Comparison of ENCODE assay signal across 11 cellular contexts in the genomic region with DNA sequence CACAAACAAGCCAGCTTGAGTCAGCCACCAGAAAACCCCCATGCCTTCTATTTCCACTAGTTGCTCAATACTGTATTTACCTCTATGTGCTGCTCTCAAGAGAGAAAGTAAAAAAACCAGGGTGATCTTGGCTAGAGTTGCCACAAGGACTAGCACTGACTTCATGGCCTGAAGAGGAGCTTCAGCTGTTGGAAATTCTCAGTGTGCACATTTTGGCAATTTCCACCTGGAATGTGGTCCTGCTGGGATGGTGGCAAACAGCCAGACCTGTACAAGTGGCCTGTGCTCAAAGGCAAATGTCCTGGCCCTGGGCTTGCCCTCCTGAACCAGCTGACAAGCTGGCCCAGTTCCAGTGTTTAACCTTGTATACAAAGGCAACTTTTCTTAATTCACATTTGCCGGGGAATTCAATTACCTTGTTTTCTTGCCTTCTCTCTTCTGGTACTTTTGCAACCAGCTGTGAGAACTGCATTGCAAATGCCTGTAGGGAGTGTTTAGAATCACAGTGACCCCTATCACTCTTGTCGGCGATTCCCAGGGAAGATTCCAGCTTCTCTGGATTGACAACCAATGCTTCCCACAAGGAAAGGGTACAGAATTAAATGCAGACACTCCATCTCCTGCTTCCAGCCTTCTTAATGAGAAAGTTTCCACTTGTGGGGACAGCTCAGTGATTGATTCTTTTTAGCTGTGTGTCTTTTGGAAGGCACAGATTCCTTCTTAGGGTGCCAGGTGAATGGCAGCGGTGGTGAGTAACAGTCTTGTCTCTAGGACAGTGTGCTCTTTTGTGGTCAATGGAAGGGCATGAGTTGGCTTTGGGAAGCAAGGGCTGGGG. TPM values are rescaled to one million over a fixed set of nuclear protein-coding genes. Genes with fewer than 3 reads are reported as not detected.
DNase-seq lines count a peak whose midpoint lies in the region; ATAC-seq, FAIRE-seq and TF ChIP-seq lines count a peak whose summit lies in the region.
"Not testable (repeated sequence)": the region's sequence is repeated elsewhere in the genome, so short reads cannot be mapped to it uniquely, and the experiment has no call there.
"Had no signal": no experiment of that assay in that cellular context is flagged by ENCODE, and none has a peak within 500 bp of the region (broad histone marks: within the 10 kb centered on the region; RNA-seq: fewer than 3 reads in every experiment).

No MANE protein-coding gene starts in this region.

- not testable (repeated sequence) for H3K27ac Mint-ChIP-seq in activated T-cell treated with anti-CD3 and anti-CD28 coated beads, Interleukin-2, amount 50 U/mL, for 72 hours

- not testable (repeated sequence) for TF ChIP-seq EP300 in Ishikawa (IDR thresholded peaks at IDR 0.05; ENCODE audit: borderline replicate concordance)

- H3K4me3 Mint-ChIP-seq in activated T-cell treated with anti-CD3 and anti-CD28 coated beads, Interleukin-2, amount 50 U/mL, for 72 hours: not testable (repeated sequence)

- not testable (repeated sequence) for TF ChIP-seq POLR2A in right lobe of liver (IDR thresholded peaks at IDR 0.05)

- ATAC-seq in activated T-cell treated with anti-CD3 and anti-CD28 coated beads, Interleukin-2, amount 50 U/mL, for 72 hours (replicated peaks in 1 of 2): peak; percentile 52 to 53
- ATAC-seq in left ventricle myocardium superior (peak; percentile 84), right lobe of liver (peak; percentile 77 to 87 (median 86)), sciatic nerve (peak; percentile 42)

- H3K27ac ChIP-seq in right lobe of liver: peak overlapping the region in 1 of 3 donors; percentile 29

- peaks cover 0 to 20% (median 6%) of the 10 kb centered on the region in 4 donors for H3K4me1 ChIP-seq in right lobe of liver

- 9% methylated on average over 1 of the region's 4 CpGs for WGBS in right lobe of liver (ENCODE audit: insufficient coverage, low coverage, low lambda C conversion rate, missing lambda C conversion rate)

- TF ChIP-seq CTCF in right lobe of liver (IDR thresholded peaks at IDR 0.05): not testable (repeated sequence)

- H3K27me3 Mint-ChIP-seq in activated T-cell treated with anti-CD3 and anti-CD28 coated beads, Interleukin-2, amount 50 U/mL, for 72 hours (ENCODE audit: low read depth): not testable (repeated sequence)

- not testable (repeated sequence) for H3K36me3 ChIP-seq in right lobe of liver

- intact Hi-C loops in left ventricle myocardium superior (cut with micrococcal nuclease); right lobe of liver (cut with DNase I); sciatic nerve (cut with DNase I): not testable (repeated sequence)

- DNase-seq in DMS79 treated with DMSO at 0.1 percent for 48 hours (lab: John Stamatoyannopoulos, UW) (peak; percentile 7), cerebellar cortex (ENCODE audit: low spot score) (peak; percentile 61)
- not testable (repeated sequence) for DNase-seq in activated T-cell treated with anti-CD3 and anti-CD28 coated beads, Interleukin-2, amount 50 U/mL, for 72 hours; left ventricle myocardium superior; right lobe of liver; sciatic nerve (ENCODE audit: low spot score); urothelium cell line (ENCODE audit: low spot score)

- H3K27me3 ChIP-seq in right lobe of liver: not testable (repeated sequence)

- H3K4me3 ChIP-seq in right lobe of liver: not testable (repeated sequence)

- not testable (repeated sequence) for TF ChIP-seq RAD21 in Ishikawa (IDR thresholded peaks at IDR 0.05; ENCODE audit: low read depth)

- not testable (repeated sequence) for H3K9me3 Mint-ChIP-seq in activated T-cell treated with anti-CD3 and anti-CD28 coated beads, Interleukin-2, amount 50 U/mL, for 72 hours

- H3K36me3 Mint-ChIP-seq in activated T-cell treated with anti-CD3 and anti-CD28 coated beads, Interleukin-2, amount 50 U/mL, for 72 hours (ENCODE audit: insufficient read depth in 2 of 2): not testable (repeated sequence)

- H3K9me3 ChIP-seq in right lobe of liver: not testable (repeated sequence)

- H3K4me1 Mint-ChIP-seq in activated T-cell treated with anti-CD3 and anti-CD28 coated beads, Interleukin-2, amount 50 U/mL, for 72 hours (ENCODE audit: low read depth): not testable (repeated sequence)

- FAIRE-seq in urothelium cell line (lab: Jason Lieb, UNC): peak; percentile 40

TF ChIP-seq in Ishikawa, 13 proteins besides CTCF, POLR2A, EP300 and RAD21:
- TF ChIP-seq NFIC (IDR thresholded peaks at IDR 0.05) (peak; percentile 80), TEAD4 (IDR thresholded peaks at IDR 0.05) (peak; percentile 74)

RNA-seq across cellular contexts. Expression of a gene that starts 39.5 kb away (rescaled TPM):
- under 1 TPM; 0.05 to 0.14 TPM for total RNA-seq in activated T-cell treated with anti-CD3 and anti-CD28 coated beads, Interleukin-2, amount 50 U/mL, for 72 hours
- 0.12 TPM for total RNA-seq in left ventricle myocardium superior
- under 1 TPM in 2 of 6 experiments, not detected in 4; 0.07 to 0.09 TPM for total RNA-seq in right lobe of liver
- 1.6 TPM for total RNA-seq in sciatic nerve
- total RNA-seq: GM23248, HFFc6, PC-9 had no signal

RNA-seq across cellular contexts. Expression of a gene that starts 53.4 kb away (rescaled TPM):
- 10 to 100 TPM; 11.1 to 11.3 TPM for total RNA-seq in activated T-cell treated with anti-CD3 and anti-CD28 coated beads, Interleukin-2, amount 50 U/mL, for 72 hours
- total RNA-seq in left ventricle myocardium superior: 7.0 TPM
- total RNA-seq in right lobe of liver: 1 to 10 TPM; 4.1 to 7.2 (median 5.5) TPM
- 32.5 TPM for total RNA-seq in sciatic nerve
